Comparison of ENCODE assay signal across 1 cellular context in genomic region chr17:75824591-75825518, GRCh38.
TF ChIP-seq lines count a peak whose summit lies in the region.

No MANE protein-coding gene starts in this region.

TF ChIP-seq in K562, 482 proteins besides CTCF, POLR2A, EP300 and RAD21 (continues in another document):
- TF ChIP-seq NR3C1 (CRISPR knock-in tag; IDR thresholded peaks at IDR 0.05) (no peak), JUND (IDR thresholded peaks at IDR 0.05; ENCODE audit: borderline replicate concordance, low read depth, low read length) (no peak), JUND (tag; IDR thresholded peaks at IDR 0.05; ENCODE audit: borderline replicate concordance, low read depth, low read length) (no peak), MEF2D (tag; conservative IDR thresholded peaks at IDR 0.05; ENCODE audit: low read depth) (no peak), DEAF1 (CRISPR knock-in tag; IDR thresholded peaks at IDR 0.05) (no peak), SIN3B (IDR thresholded peaks at IDR 0.05; ENCODE audit: low read depth) (no peak), ZNF165 (CRISPR knock-in tag; IDR thresholded peaks at IDR 0.05; ENCODE audit: borderline replicate concordance) (no peak), ZNF12 (CRISPR knock-in tag; IDR thresholded peaks at IDR 0.05) (no peak), POLR2G (IDR thresholded peaks at IDR 0.05; ENCODE audit: low read depth, low read length) (peak; percentile 71), ZC3H8 (IDR thresholded peaks at IDR 0.05) (no peak), MECOM (CRISPR knock-in tag; IDR thresholded peaks at IDR 0.05) (no peak), ZNF717 (CRISPR knock-in tag; IDR thresholded peaks at IDR 0.05) (no peak), HINFP (tag; conservative IDR thresholded peaks at IDR 0.05; ENCODE audit: low read depth) (no peak), KDM5B (IDR thresholded peaks at IDR 0.05; ENCODE audit: insufficient replicate concordance, low read depth, low read length) (peak; percentile 42), ZNF408 (CRISPR knock-in tag; IDR thresholded peaks at IDR 0.05; ENCODE audit: low read depth) (no peak), ZNF518B (CRISPR knock-in tag; IDR thresholded peaks at IDR 0.05) (no peak), ZNF699 (CRISPR knock-in tag; IDR thresholded peaks at IDR 0.05; ENCODE audit: insufficient replicate concordance) (no peak), CBX3 (IDR thresholded peaks at IDR 0.05; ENCODE audit: borderline replicate concordance in 1 of 2, low read length in 2 of 2) (no peak), SUPT5H (IDR thresholded peaks at IDR 0.05) (peak; percentile 32), PHTF2 (CRISPR knock-in tag; IDR thresholded peaks at IDR 0.05) (peak; percentile 10; the same call in 1 of the 2 replicates), SMARCE1 (IDR thresholded peaks at IDR 0.05) (no peak), ZNF318 (IDR thresholded peaks at IDR 0.05; ENCODE audit: borderline replicate concordance in 1 of 2, low read depth in 1 of 2) (no peak), ZBTB12 (CRISPR knock-in tag; IDR thresholded peaks at IDR 0.05) (no peak), POLR2H (tag; IDR thresholded peaks at IDR 0.05; ENCODE audit: low read depth) (peak; percentile 52), RBFOX2 (IDR thresholded peaks at IDR 0.05; ENCODE audit: low read depth, low read length) (0 out of 2 replicates have a peak, but pooled peaks have one; percentile 46), E2F8 (IDR thresholded peaks at IDR 0.05; ENCODE audit: low read depth, partially characterized antibody) (no peak), MEIS2 (IDR thresholded peaks at IDR 0.05; ENCODE audit: partially characterized antibody) (no peak), C11orf30 (IDR thresholded peaks at IDR 0.05; ENCODE audit: low read depth) (no peak), UBTF (IDR thresholded peaks at IDR 0.05; ENCODE audit: borderline replicate concordance in 1 of 2, low read depth in 2 of 2, low read length in 2 of 2) (no peak), GTF2F1 (IDR thresholded peaks at IDR 0.05; ENCODE audit: low read depth, low read length) (no peak)
